Comparison of ENCODE assay signal across 15 cellular contexts in genomic region chr9:136960212-136960937, GRCh38. TPM values are rescaled to one million over a fixed set of nuclear protein-coding genes. Genes with fewer than 3 reads are reported as not detected.
DNase-seq lines count a peak whose midpoint lies in the region; ATAC-seq and TF ChIP-seq lines count a peak whose summit lies in the region.
"Had no signal": no experiment of that assay in that cellular context is flagged by ENCODE, and none has a peak within 500 bp of the region (broad histone marks: within the 10 kb centered on the region; RNA-seq: fewer than 3 reads in every experiment).

No MANE protein-coding gene starts in this region.

- ATAC-seq in GM21526 (IDR thresholded peaks at IDR 0.05; ENCODE audit: low FRiP score, unreplicated experiment) (no peak), HG03432 (IDR thresholded peaks at IDR 0.05; ENCODE audit: unreplicated experiment) (no peak)
- ATAC-seq: body of pancreas had no signal

- H3K9ac ChIP-seq in NT2/D1 (ENCODE audit: insufficient read length, low read depth) = peak overlapping the region; percentile 5

- H3K27me3 ChIP-seq in NT2/D1 (ENCODE audit: insufficient read depth, insufficient read length) = peaks cover 9% of the 10 kb centered on the region
- H3K27me3 ChIP-seq: body of pancreas, left lung, right atrium auricular region had no signal

- H3K4me3 ChIP-seq in NT2/D1 (ENCODE audit: insufficient read length, low read depth) = no peak overlapping the region
- H3K4me3 ChIP-seq: body of pancreas, left lung, right atrium auricular region had no signal

- H3K9me3 ChIP-seq in NT2/D1 (ENCODE audit: insufficient read depth, low read length) = no peaks in the 10 kb centered on the region
- H3K9me3 ChIP-seq: body of pancreas, left lung, right atrium auricular region had no signal

- DNase-seq in NT2/D1 (ENCODE audit: low read depth, low spot score) (no peak), renal cortical epithelial cell (ENCODE audit: low read depth) (peak; percentile 36), GM13976 (ENCODE audit: low spot score) (no peak)
- peak; percentile 46 for DNase-seq in central memory CD4-positive, alpha-beta T cell
- DNase-seq: activated CD4-positive, CD25-positive, alpha-beta regulatory T cell; activated T-cell treated with anti-CD3 and anti-CD28 coated beads, Interleukin-2, amount 50 U/mL, for 48 hours; body of pancreas; left lung; NCI-H187; NCI-H526 treated with DMSO at 0.1 percent for 48 hours; stimulated activated CD4-positive, alpha-beta T cell treated with anti-CD3 and anti-CD28 coated beads, Interleukin-2, amount 100 ng/mL, for 48 hours had no signal

- H3K36me3 ChIP-seq in NT2/D1 (ENCODE audit: insufficient read depth, insufficient read length, low read length) = no peaks in the 10 kb centered on the region
- H3K36me3 ChIP-seq: left lung, right atrium auricular region had no signal

- in situ Hi-C loops in GM13976 (cut with MboI; ENCODE audit: low sequenced_read_pairs, unreplicated experiment) = no loop called here

- no peak for TF ChIP-seq CTCF in GM13976 (IDR thresholded peaks at IDR 0.05; ENCODE audit: borderline replicate concordance, control extremely low read depth, extremely low read depth, insufficient read depth, missing control alignments)

- peaks cover 22% of the 10 kb centered on the region for H3K4me1 ChIP-seq in NT2/D1 (ENCODE audit: insufficient read depth, insufficient read length)
- H3K4me1 ChIP-seq: body of pancreas had no signal

RNA-seq across cellular contexts. Expression of gene LCN12, which starts 8.3 kb away (rescaled TPM):
- total RNA-seq in renal cortical epithelial cell = 0.40 TPM in 1 of 2 replicates, not detected in the other
- total RNA-seq: LHCN-M2 had no signal

RNA-seq across cellular contexts. Expression of gene C8G, which starts 15.3 kb away (rescaled TPM):
- 0.10 and 1.7 TPM in 2 replicates for total RNA-seq in renal cortical epithelial cell
- total RNA-seq: body of pancreas, LHCN-M2, right atrium auricular region had no signal

RNA-seq across cellular contexts. Expression of gene FBXW5, which starts 15.8 kb away (rescaled TPM):
- total RNA-seq in renal cortical epithelial cell = 195 and 249 TPM in 2 replicates

RNA-seq across cellular contexts. Expression of gene PTGDS, which starts 16.9 kb away (rescaled TPM):
- total RNA-seq in renal cortical epithelial cell = 0.45 TPM in 1 of 2 replicates, not detected in the other

RNA-seq across cellular contexts. Expression of gene LCNL1, which starts 22.4 kb away (rescaled TPM):
- not detected in 2 replicates for total RNA-seq in renal cortical epithelial cell
- total RNA-seq: body of pancreas had no signal

Comparison
In these comparisons a context has a peak if more than half of its experiments do, and no peak if none do; other contexts are left out.
1. DNase-seq: peak in central memory CD4-positive, alpha-beta T cell (single experiment) and renal cortical epithelial cell (single experiment); none in NT2/D1 (single experiment) and GM13976 (single experiment).